ENCODE assay signal across 1 cellular context in genomic region chr9:38620483-38621433, GRCh38.
TF ChIP-seq lines count a peak whose summit lies in the region.

ANKRD18A (minus strand) TSS chr9:38620596; CDS start chr9:38620285, 311 bp downstream.

TF ChIP-seq in HEK293, 187 proteins besides CTCF, POLR2A, EP300 and RAD21 (continued from another document and continues in another):
- TF ChIP-seq ZSCAN5A (tag by site-specific recombination; IDR thresholded peaks at IDR 0.05) (no peak), ZNF747 (tag by site-specific recombination; IDR thresholded peaks at IDR 0.05) (no peak), ZNF600 (tag by site-specific recombination; IDR thresholded peaks at IDR 0.05) (peak; percentile 91), PRDM2 (tag by site-specific recombination; IDR thresholded peaks at IDR 0.05; ENCODE audit: borderline replicate concordance) (no peak), ZNF274 (IDR thresholded peaks at IDR 0.05; ENCODE audit: low read length) (no peak), ZNF274 (tag by site-specific recombination; IDR thresholded peaks at IDR 0.05; ENCODE audit: borderline replicate concordance) (no peak), ZSCAN4 (tag by site-specific recombination; IDR thresholded peaks at IDR 0.05) (no peak), BCL11B (tag by site-specific recombination; IDR thresholded peaks at IDR 0.05; ENCODE audit: low read depth) (no peak), ZNF132 (tag by site-specific recombination; IDR thresholded peaks at IDR 0.05; ENCODE audit: borderline replicate concordance) (no peak), ZNF639 (tag by site-specific recombination; IDR thresholded peaks at IDR 0.05) (no peak), ZNF623 (tag by site-specific recombination; IDR thresholded peaks at IDR 0.05) (no peak), PBX3 (CRISPR knock-in tag; IDR thresholded peaks at IDR 0.05) (peak; percentile 86; the same call in 1 of the 2 replicates), ZNF544 (tag by site-specific recombination; IDR thresholded peaks at IDR 0.05) (no peak), FEZF1 (tag by site-specific recombination; IDR thresholded peaks at IDR 0.05) (no peak), ZNF311 (tag by site-specific recombination; IDR thresholded peaks at IDR 0.05; ENCODE audit: borderline replicate concordance) (no peak), ZNF2 (tag by site-specific recombination; IDR thresholded peaks at IDR 0.05) (peak; percentile 90), ZNF138 (tag by site-specific recombination; IDR thresholded peaks at IDR 0.05; ENCODE audit: borderline replicate concordance) (no peak), ZNF266 (tag by site-specific recombination; IDR thresholded peaks at IDR 0.05; ENCODE audit: low read depth) (no peak), ZSCAN16 (tag by site-specific recombination; IDR thresholded peaks at IDR 0.05) (no peak), SALL2 (tag by site-specific recombination; IDR thresholded peaks at IDR 0.05; ENCODE audit: borderline replicate concordance) (no peak), ZNF350 (tag by site-specific recombination; IDR thresholded peaks at IDR 0.05) (no peak), ZNF184 (tag by site-specific recombination; IDR thresholded peaks at IDR 0.05) (no peak), ZNF398 (tag by site-specific recombination; IDR thresholded peaks at IDR 0.05) (no peak), ZBTB7A (tag by site-specific recombination; IDR thresholded peaks at IDR 0.05; ENCODE audit: low read depth) (no peak), ZNF341 (tag by site-specific recombination; IDR thresholded peaks at IDR 0.05; ENCODE audit: low read depth) (no peak), GLIS2 (tag by site-specific recombination; IDR thresholded peaks at IDR 0.05) (peak; percentile 93), ZNF558 (tag by site-specific recombination; IDR thresholded peaks at IDR 0.05) (no peak), ZNF707 (tag by site-specific recombination; IDR thresholded peaks at IDR 0.05) (no peak), ZNF549 (tag by site-specific recombination; IDR thresholded peaks at IDR 0.05) (no peak), ZNF843 (tag by site-specific recombination; IDR thresholded peaks at IDR 0.05) (peak; percentile 52; the same call in 1 of the 2 replicates), ZNF148 (tag by site-specific recombination; IDR thresholded peaks at IDR 0.05; ENCODE audit: borderline replicate concordance) (no peak), ZNF121 (tag by site-specific recombination; IDR thresholded peaks at IDR 0.05) (no peak), TCF7L2 (IDR thresholded peaks at IDR 0.05; ENCODE audit: borderline replicate concordance, low read depth, low read length) (no peak), ZFHX2 (tag by site-specific recombination; conservative IDR thresholded peaks at IDR 0.05) (no peak; the same call in 1 of the 2 replicates), KLF16 (tag by site-specific recombination; IDR thresholded peaks at IDR 0.05) (no peak), KLF1 (tag by site-specific recombination; IDR thresholded peaks at IDR 0.05) (no peak), SP2 (tag by site-specific recombination; IDR thresholded peaks at IDR 0.05) (peak; percentile 36), YY2 (tag by site-specific recombination; IDR thresholded peaks at IDR 0.05) (0 out of 2 replicates have a peak, but pooled peaks have one; percentile 43), ZNF211 (tag by site-specific recombination; IDR thresholded peaks at IDR 0.05; ENCODE audit: low read depth) (no peak), ZEB2 (tag by site-specific recombination; IDR thresholded peaks at IDR 0.05) (peak; percentile 95), MZF1 (tag by site-specific recombination; IDR thresholded peaks at IDR 0.05; ENCODE audit: borderline replicate concordance) (peak; percentile 43; the same call in 1 of the 2 replicates), KLF8 (tag by site-specific recombination; IDR thresholded peaks at IDR 0.05) (no peak; the same call in 1 of the 2 replicates), ZNF324 (tag by site-specific recombination; IDR thresholded peaks at IDR 0.05) (no peak; the same call in 1 of the 2 replicates), ZNF580 (tag by site-specific recombination; IDR thresholded peaks at IDR 0.05) (no peak), TRIM28 (IDR thresholded peaks at IDR 0.05; ENCODE audit: borderline replicate concordance, low read length) (no peak), ZNF596 (tag by site-specific recombination; IDR thresholded peaks at IDR 0.05) (no peak), GLI4 (tag by site-specific recombination; IDR thresholded peaks at IDR 0.05) (no peak), ZFP37 (tag by site-specific recombination; IDR thresholded peaks at IDR 0.05) (peak; percentile 89), ZNF76 (tag by site-specific recombination; IDR thresholded peaks at IDR 0.05; ENCODE audit: borderline replicate concordance, low read depth) (peak; percentile 72; the same call in 1 of the 2 replicates), ZNF133 (tag by site-specific recombination; IDR thresholded peaks at IDR 0.05) (no peak), PRDM6 (tag by site-specific recombination; IDR thresholded peaks at IDR 0.05) (no peak), KLF7 (tag by site-specific recombination; IDR thresholded peaks at IDR 0.05; ENCODE audit: borderline replicate concordance) (no peak)
